ENCODE assay signal across 8 cellular contexts in genomic region chr19:639251-640155, GRCh38. TPM values are rescaled to one million over a fixed set of nuclear protein-coding genes. Genes with fewer than 3 reads are reported as not detected.
A peak's percentile ranks its signal among the peaks of the same experiment; 100 is the strongest.
DNase-seq lines count a peak whose midpoint lies in the region; ATAC-seq and TF ChIP-seq lines count a peak whose summit lies in the region.

Gene FGF22, plus strand, starts transcription at chr19:639879. Its CDS starts 47 bp downstream, at chr19:639926.

- H3K36me3 ChIP-seq in kidney epithelial cell (ENCODE audit: control insufficient read depth, insufficient read depth, low read length) = no peaks in the 10 kb centered on the region

- DNase-seq in EH (ENCODE audit: low read depth) (peak; percentile 88), NCI-H2171 treated with DMSO at 0.1 percent for 48 hours (lab: John Stamatoyannopoulos, UW) (peak; percentile 76), cerebellum (ENCODE audit: low spot score) (peak; percentile 98), kidney epithelial cell (ENCODE audit: low read depth) (no peak)
- peak; percentile 93 to 95 for DNase-seq in activated CD4-positive, alpha-beta T cell treated with anti-CD3 and anti-CD28 coated beads for 24 hours (ENCODE audit: low read depth in 2 of 2)
- DNase-seq in stimulated activated CD4-positive, alpha-beta T cell treated with anti-CD3 and anti-CD28 coated beads, Interleukin-12 subunit alpha, Interleukin-12 subunit beta, amount 100 ng/mL, for 48 hours (ENCODE audit: low read depth in 2 of 3, low spot score in 1 of 3) = peak; percentile 88 to 95 (median 94)

- no peak for TF ChIP-seq CTCF in kidney epithelial cell (IDR thresholded peaks at IDR 0.05; ENCODE audit: insufficient read depth, low read length, poor library complexity, severe bottlenecking)

- ATAC-seq in HG02759 (IDR thresholded peaks at IDR 0.05; ENCODE audit: unreplicated experiment) (peak; percentile 68), GM21786 (IDR thresholded peaks at IDR 0.05; ENCODE audit: unreplicated experiment) (no peak)

- peak within 1 kb of the TSS; percentile 29 for H3K4me3 ChIP-seq in kidney epithelial cell (ENCODE audit: low read depth, low read length)

- H3K27me3 ChIP-seq in kidney epithelial cell (ENCODE audit: control insufficient read depth, insufficient read depth, low read length) = peaks cover 2% of the 10 kb centered on the region

RNA-seq across cellular contexts. Expression of gene FGF22, which starts in this region (rescaled TPM):
- total RNA-seq in cerebellum = not detected
- total RNA-seq in kidney epithelial cell = not detected in 2 replicates

Comparison
In these comparisons a context has a peak if more than half of its experiments do, and no peak if none do; other contexts are left out.
1. Peak in DNase-seq in cerebellum; RNA of the gene not detected or under 1 TPM.